20 cellular contexts compared by ENCODE assay signal in genomic region chr2:167544602-167545001, GRCh38.
"Had no signal": no experiment of that assay in that cellular context is flagged by ENCODE, and none has a peak within 500 bp of the region (broad histone marks: within the 10 kb centered on the region; RNA-seq: fewer than 3 reads in every experiment).

No MANE protein-coding gene starts in this region.

- H3K4me3 ChIP-seq: dorsolateral prefrontal cortex, lower lobe of right lung, pancreas, right lobe of liver, thyroid gland had no signal

- ATAC-seq: left ventricle myocardium superior; lower lobe of right lung; natural killer cell treated with Interleukin-12 subunit alpha and Interleukin-12 subunit beta and Interleukin-15 and Interleukin-18, amount 100 ng/mL, for 72 hours; pancreas; right lobe of liver; stimulated activated naive CD8-positive, alpha-beta T cell treated with anti-CD3 and anti-CD28 coated beads, Interleukin-15, amount 100 ng/mL, for 72 hours had no signal

- DNase-seq: cortex of kidney; dorsolateral prefrontal cortex; effector CD4-positive, alpha-beta T cell; hypothalamus; immature natural killer cell; islet precursor cell; left ventricle myocardium superior; lower lobe of right lung; naive B cell; pancreas; right lobe of liver; small intestine; stimulated activated CD4-positive, alpha-beta T cell treated with anti-CD3 and anti-CD28 coated beads, Interleukin-12 subunit alpha, Interleukin-12 subunit beta, amount 100 ng/mL, for 4 hours; stimulated activated CD4-positive, alpha-beta T cell treated with anti-CD3 and anti-CD28 coated beads, Interleukin-1b, Interleukin-23, amount 100 ng/mL, for 48 hours; stimulated activated CD4-positive, alpha-beta T cell treated with anti-CD3 and anti-CD28 coated beads, Interleukin-4, amount 100 ng/mL, for 1 hour; stimulated activated CD8-positive, alpha-beta memory T cell treated with anti-CD3 and anti-CD28 coated beads, Interleukin-4, amount 100 ng/mL, for 48 hours; stimulated activated naive CD4-positive, alpha-beta T cell; stimulated activated naive CD8-positive, alpha-beta T cell treated with anti-CD3 and anti-CD28 coated beads, Interleukin-15, amount 100 ng/mL, for 72 hours; thyroid gland had no signal
